ENCODE assay signal across 10 cellular contexts in the genomic region with DNA sequence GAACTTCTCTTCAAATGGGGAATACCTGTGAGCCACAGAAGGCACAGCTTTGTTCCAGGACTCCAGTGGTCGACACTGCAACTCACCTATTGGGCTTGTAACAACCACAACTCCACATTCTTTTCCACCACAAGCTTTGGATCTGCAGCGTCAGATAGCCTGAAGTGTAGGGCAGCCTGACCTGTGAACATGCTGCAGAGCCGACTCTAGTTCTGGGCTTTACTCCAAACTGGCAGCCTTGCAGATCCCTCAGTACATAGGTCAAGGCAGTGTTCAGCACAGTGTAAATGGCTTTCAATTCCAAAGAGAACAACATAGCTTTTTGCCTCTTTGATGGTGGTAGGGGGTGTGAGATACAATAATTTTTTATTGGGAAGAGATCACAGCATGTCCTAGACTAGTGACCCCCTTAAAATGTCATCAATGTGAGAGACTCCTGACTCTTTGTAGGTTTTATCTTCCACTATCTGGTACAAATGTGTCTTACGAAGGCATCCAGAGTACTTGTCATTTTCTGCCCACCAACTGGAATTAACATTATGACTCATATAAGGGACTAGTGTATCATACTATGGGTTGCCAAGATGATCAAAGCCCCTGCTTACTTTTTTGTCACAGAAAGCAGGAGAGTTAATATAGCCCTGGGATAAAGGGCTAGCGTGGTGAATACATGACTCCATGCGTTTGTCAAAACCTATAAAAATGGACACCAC.
DNase-seq lines count a peak whose midpoint lies in the region; ATAC-seq and TF ChIP-seq lines count a peak whose summit lies in the region.
"Had no signal": no experiment of that assay in that cellular context is flagged by ENCODE, and none has a peak within 500 bp of the region (broad histone marks: within the 10 kb centered on the region; RNA-seq: fewer than 3 reads in every experiment).

No MANE protein-coding gene starts in this region.

- WGBS in esophagus squamous epithelium, 2 donors: 45 to 46% methylated on average over 6 of the region's 6 CpGs

- H3K4me3 ChIP-seq in esophagus squamous epithelium (no peak overlapping the region), vagina (no peak overlapping the region)

- TF ChIP-seq POLR2A in esophagus squamous epithelium (IDR thresholded peaks at IDR 0.05) (no peak), vagina (IDR thresholded peaks at IDR 0.05) (no peak)

- H3K27me3 ChIP-seq in esophagus squamous epithelium (no peaks in the 10 kb centered on the region), vagina (no peaks in the 10 kb centered on the region)

- H3K27ac ChIP-seq in esophagus squamous epithelium: peak overlapping the region in 3 of 4 donors; percentile 47 to 69 (median 69)
- H3K27ac ChIP-seq in vagina: peak overlapping the region; percentile 85
- H3K27ac ChIP-seq: neutrophil had no signal

- H3K9me3 Mint-ChIP-seq in activated CD8-positive, alpha-beta T cell treated with anti-CD3 and anti-CD28 coated beads for 36 hours: peaks cover 1% of the 10 kb centered on the region
- H3K9me3 Mint-ChIP-seq in activated CD8-positive, alpha-beta T cell treated with anti-CD3 and anti-CD28 coated beads, Interleukin-2, amount 10 ng/mL, durations not matched to agents 7 days and 5 days (ENCODE audit: insufficient read depth): peaks cover 6% of the 10 kb centered on the region

- no peaks in the 10 kb centered on the region for H3K36me3 Mint-ChIP-seq in activated CD8-positive, alpha-beta T cell treated with anti-CD3 and anti-CD28 coated beads for 36 hours (ENCODE audit: low read depth)
- no peaks in the 10 kb centered on the region for H3K36me3 Mint-ChIP-seq in activated CD8-positive, alpha-beta T cell treated with anti-CD3 and anti-CD28 coated beads, Interleukin-2, amount 10 ng/mL, durations not matched to agents 7 days and 5 days (ENCODE audit: low read depth)

- DNase-seq in activated CD8-positive, alpha-beta T cell treated with anti-CD3 and anti-CD28 coated beads for 36 hours: no peak
- DNase-seq in activated CD8-positive, alpha-beta T cell treated with anti-CD3 and anti-CD28 coated beads, Interleukin-2, amount 10 ng/mL, durations not matched to agents 7 days and 5 days: no peak
- DNase-seq in esophagus squamous epithelium (lab: John Stamatoyannopoulos, UW) (no peak), mucosa of gallbladder (ENCODE audit: low spot score) (peak; percentile 80), vagina (ENCODE audit: extremely low spot score in 2 of 2) (no peak), RKO (ENCODE audit: low spot score) (no peak)
- DNase-seq in activated effector memory CD4-positive, alpha-beta T cell treated with anti-CD3 and anti-CD28 coated beads, Interleukin-2, amount 50 U/mL, for 16 hours: no peak
- DNase-seq: activated naive CD4-positive, alpha-beta T cell treated with Interleukin-2 at 50 U/mL for 16 hours had no signal

- CTCF ChIA-PET in activated CD8-positive, alpha-beta T cell treated with anti-CD3 and anti-CD28 coated beads for 36 hours (lab: Charles Lee): no interaction called here
- CTCF ChIA-PET in activated CD8-positive, alpha-beta T cell treated with anti-CD3 and anti-CD28 coated beads, Interleukin-2, amount 10 ng/mL, durations not matched to agents 7 days and 5 days (lab: Charles Lee): interaction anchor here (1.1 kb wide), 1 partner anchor 186 kb away, joined by 3 read pairs; no protein-coding TSS in a partner anchor

- H3K36me3 ChIP-seq in esophagus squamous epithelium: no peaks in the 10 kb centered on the region
- no peaks in the 10 kb centered on the region for H3K36me3 ChIP-seq in vagina
- H3K36me3 ChIP-seq: neutrophil had no signal

- POLR2A ChIA-PET in activated CD8-positive, alpha-beta T cell treated with anti-CD3 and anti-CD28 coated beads for 36 hours (lab: Charles Lee): no interaction called here
- POLR2A ChIA-PET in activated CD8-positive, alpha-beta T cell treated with anti-CD3 and anti-CD28 coated beads, Interleukin-2, amount 10 ng/mL, durations not matched to agents 7 days and 5 days (lab: Charles Lee): no interaction called here

- ATAC-seq in activated CD8-positive, alpha-beta T cell treated with anti-CD3 and anti-CD28 coated beads for 36 hours: peak; percentile 42
- no peak for ATAC-seq in activated CD8-positive, alpha-beta T cell treated with anti-CD3 and anti-CD28 coated beads, Interleukin-2, amount 10 ng/mL, durations not matched to agents 7 days and 5 days
- no peak for ATAC-seq in GM18909 (IDR thresholded peaks at IDR 0.05; ENCODE audit: poor library complexity, unreplicated experiment)

- no peak overlapping the region for H3K27ac Mint-ChIP-seq in activated CD8-positive, alpha-beta T cell treated with anti-CD3 and anti-CD28 coated beads for 36 hours
- H3K27ac Mint-ChIP-seq in activated CD8-positive, alpha-beta T cell treated with anti-CD3 and anti-CD28 coated beads, Interleukin-2, amount 10 ng/mL, durations not matched to agents 7 days and 5 days: no peak overlapping the region

- H3K4me1 Mint-ChIP-seq in activated CD8-positive, alpha-beta T cell treated with anti-CD3 and anti-CD28 coated beads for 36 hours (ENCODE audit: low read depth): peaks cover 3% of the 10 kb centered on the region
- H3K4me1 Mint-ChIP-seq in activated CD8-positive, alpha-beta T cell treated with anti-CD3 and anti-CD28 coated beads, Interleukin-2, amount 10 ng/mL, durations not matched to agents 7 days and 5 days (ENCODE audit: low read depth): no peaks in the 10 kb centered on the region

- no peak for TF ChIP-seq CTCF in activated CD8-positive, alpha-beta T cell treated with anti-CD3 and anti-CD28 coated beads for 36 hours (IDR thresholded peaks at IDR 0.05)
- TF ChIP-seq CTCF in esophagus squamous epithelium (IDR thresholded peaks at IDR 0.05): no peak
- TF ChIP-seq CTCF in vagina (IDR thresholded peaks at IDR 0.05): no peak

- H3K9me3 ChIP-seq in esophagus squamous epithelium (peaks cover 0 to 3% (median 0%) of the 10 kb centered on the region in 3 donors), vagina (no peaks in the 10 kb centered on the region)

- intact Hi-C loops in activated CD8-positive, alpha-beta T cell treated with anti-CD3 and anti-CD28 coated beads for 36 hours (cut with micrococcal nuclease): no loop called here
- intact Hi-C loops in esophagus squamous epithelium (cut with DNase I) (no loop called here), vagina (cut with DNase I) (no loop called here)

- H3K27me3 Mint-ChIP-seq in activated CD8-positive, alpha-beta T cell treated with anti-CD3 and anti-CD28 coated beads for 36 hours: peaks cover 19% of the 10 kb centered on the region
- H3K27me3 Mint-ChIP-seq in activated CD8-positive, alpha-beta T cell treated with anti-CD3 and anti-CD28 coated beads, Interleukin-2, amount 10 ng/mL, durations not matched to agents 7 days and 5 days (ENCODE audit: low read depth): peaks cover 5% of the 10 kb centered on the region

- H3K4me1 ChIP-seq in esophagus squamous epithelium (peaks cover 0 to 18% (median 3%) of the 10 kb centered on the region in 3 donors), vagina (peaks cover 27% of the 10 kb centered on the region)

- no peak overlapping the region for H3K4me3 Mint-ChIP-seq in activated CD8-positive, alpha-beta T cell treated with anti-CD3 and anti-CD28 coated beads for 36 hours
- no peak overlapping the region for H3K4me3 Mint-ChIP-seq in activated CD8-positive, alpha-beta T cell treated with anti-CD3 and anti-CD28 coated beads, Interleukin-2, amount 10 ng/mL, durations not matched to agents 7 days and 5 days
